Comparison of ENCODE assay signal across 8 cellular contexts in the genomic region with DNA sequence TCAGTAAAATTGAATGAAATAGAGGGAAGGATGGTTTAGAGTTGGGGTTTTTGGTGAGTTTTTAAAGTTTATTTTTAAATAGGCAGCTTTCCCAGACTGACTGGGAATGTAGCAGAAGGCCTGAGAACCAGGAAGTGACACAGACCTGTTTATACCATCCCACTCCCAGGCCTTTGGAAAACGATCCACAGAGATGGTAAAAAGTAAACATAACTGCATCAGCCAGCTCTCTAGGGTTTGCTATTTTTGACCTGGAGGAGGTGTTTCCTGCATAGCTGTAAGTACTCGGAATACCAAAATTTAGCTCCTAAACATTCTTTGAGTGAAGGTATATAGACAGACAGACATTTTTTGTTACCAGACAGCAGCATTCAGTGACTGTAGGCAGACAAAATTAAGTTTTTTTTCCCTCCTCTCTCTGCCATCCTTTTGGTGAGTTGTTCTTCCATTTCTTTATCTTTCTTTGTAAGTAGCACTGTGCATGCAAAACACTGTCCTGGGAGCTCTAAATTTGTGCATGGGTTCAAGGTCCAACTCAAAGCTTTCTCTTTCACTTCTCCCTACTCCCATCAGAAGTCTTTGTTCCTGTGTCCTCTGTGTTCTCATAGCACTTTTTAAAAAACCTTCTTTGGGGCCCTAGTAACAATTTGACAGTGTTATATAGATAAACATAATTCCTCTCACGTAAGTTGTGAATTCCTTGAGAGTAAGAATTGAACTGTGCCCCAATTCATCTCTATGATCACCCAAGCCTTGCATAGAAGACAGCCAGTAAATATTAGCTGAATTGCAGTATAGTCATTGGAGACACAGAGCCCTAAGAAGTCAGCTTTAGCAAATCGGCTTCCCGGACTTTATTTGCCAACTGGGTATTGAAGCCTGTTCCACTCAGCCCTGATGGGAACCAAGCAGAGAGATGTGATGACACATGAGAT. TPM values are rescaled to one million over a fixed set of nuclear protein-coding genes. Genes with fewer than 3 reads are reported as not detected.
A peak's percentile ranks its signal among the peaks of the same experiment; 100 is the strongest.
DNase-seq lines count a peak whose midpoint lies in the region; ATAC-seq, FAIRE-seq and TF ChIP-seq lines count a peak whose summit lies in the region.

No MANE protein-coding gene starts in this region.

- TF ChIP-seq EP300 in A549 (IDR thresholded peaks at IDR 0.05) = no peak
- no peak for TF ChIP-seq EP300 in suprapubic skin (IDR thresholded peaks at IDR 0.05)

- TF ChIP-seq POLR2A in A549 (IDR thresholded peaks at IDR 0.05; ENCODE audit: low read length) (no peak), suprapubic skin (IDR thresholded peaks at IDR 0.05) (no peak)

- H3K4me1 ChIP-seq in A549 (peaks cover 75% of the 10 kb centered on the region), mucosa of descending colon (ENCODE audit: low read depth) (peaks cover 85% of the 10 kb centered on the region), suprapubic skin (peaks cover 74% of the 10 kb centered on the region)

- DNase-seq in A549 (ENCODE audit: low read depth in 1 of 2, low spot score in 1 of 2) (peak; percentile 29 to 60), NCI-H146 (lab: John Stamatoyannopoulos, UW) (peak; percentile 40), bronchial epithelial cell (ENCODE audit: low read depth) (peak; percentile 67), mucosa of descending colon (peak in 1 of 3 donors; percentile 64), RKO (ENCODE audit: low spot score) (no peak), suprapubic skin (ENCODE audit: low spot score in 2 of 2) (no peak), SIG-M5 treated with dmso at 0.1 percent for 504 hours (lab: John Stamatoyannopoulos, UW; ENCODE audit: unreplicated experiment) (no peak)

- intact Hi-C loops in mucosa of descending colon (cut with DNase I, micrococcal nuclease) = no loop called here

- H3K27ac ChIP-seq in A549 = peak overlapping the region; percentile 57 to 60
- no peak overlapping the region for H3K27ac ChIP-seq in suprapubic skin

- ATAC-seq in A549 (peak; percentile 42 to 85; a peak in 3 of 6 replicates), GM18870 (IDR thresholded peaks at IDR 0.05; ENCODE audit: unreplicated experiment) (peak; percentile 51), mucosa of descending colon (peak; percentile 70)

- no peak for TF ChIP-seq CTCF in A549 (IDR thresholded peaks at IDR 0.05)
- TF ChIP-seq CTCF in bronchial epithelial cell (IDR thresholded peaks at IDR 0.05; ENCODE audit: insufficient read depth, low read length, severe bottlenecking) = no peak
- TF ChIP-seq CTCF in mucosa of descending colon (IDR thresholded peaks at IDR 0.05) = no peak
- no peak for TF ChIP-seq CTCF in suprapubic skin (IDR thresholded peaks at IDR 0.05)

- CTCF ChIA-PET in A549 (lab: Yijun Ruan, JAX) = interaction anchor here (0.6 to 2.4 kb wide), 7 partner anchors 9 to 88 kb away, joined by 3 to 12 read pairs (median 4); a partner anchor contains a TSS

- H3K4me3 ChIP-seq in A549 = no peak overlapping the region
- no peak overlapping the region for H3K4me3 ChIP-seq in bronchial epithelial cell (ENCODE audit: low read depth, low read length)
- no peak overlapping the region for H3K4me3 ChIP-seq in mucosa of descending colon
- H3K4me3 ChIP-seq in suprapubic skin = no peak overlapping the region

- WGBS in A549 (ENCODE audit: missing lambda C conversion rate) = 17% methylated on average over 5 of the region's 5 CpGs
- 34% methylated on average over 5 of the region's 5 CpGs for WGBS in suprapubic skin

- H3K27me3 ChIP-seq in bronchial epithelial cell (ENCODE audit: control insufficient read depth, insufficient read depth, low read length) (no peaks in the 10 kb centered on the region), suprapubic skin (no peaks in the 10 kb centered on the region)

- no peak for TF ChIP-seq RAD21 in A549 (conservative IDR thresholded peaks at IDR 0.05 in 1 of 2, IDR thresholded peaks at IDR 0.05 in 1 of 2)

- H3K36me3 ChIP-seq in bronchial epithelial cell (ENCODE audit: control insufficient read depth, insufficient read depth, low read length) (no peaks in the 10 kb centered on the region), mucosa of descending colon (ENCODE audit: low read depth) (no peaks in the 10 kb centered on the region), suprapubic skin (no peaks in the 10 kb centered on the region)

- no peak for FAIRE-seq in A549 (lab: Jason Lieb, UNC)
- FAIRE-seq in bronchial epithelial cell (lab: Jason Lieb, UNC) = no peak

- POLR2A ChIA-PET in A549 (lab: Yijun Ruan, JAX) = interaction anchor here (1.5 kb wide), 1 partner anchor 118 kb away, joined by 5 read pairs; a partner anchor contains a TSS

- H3K9me3 ChIP-seq in A549 (no peaks in the 10 kb centered on the region), mucosa of descending colon (no peaks in the 10 kb centered on the region), suprapubic skin (no peaks in the 10 kb centered on the region)

- H3K4me2 ChIP-seq in A549 = peak overlapping the region; percentile 64

TF ChIP-seq in A549, 52 proteins besides CTCF, POLR2A, EP300 and RAD21:
- TF ChIP-seq MAFK (IDR thresholded peaks at IDR 0.05; ENCODE audit: partially characterized antibody) = peak; percentile 36
- TF ChIP-seq CEBPB (IDR thresholded peaks at IDR 0.05) = no peak

RNA-seq across cellular contexts. Expression of a gene that starts 37.4 kb away (rescaled TPM):
- polyA plus RNA-seq in A549 (2011; rRNA removed) (7.0 and 7.9 TPM in 2 replicates), A549 (2017; fragmentation: RNase III; extraction: RNeasy Plus Mini Kit Qiagen cat#74134 plus additional on column Dnase treatment) (4.3 to 4.5 TPM (median 4.5 TPM) in 3 replicates)
- 2.3 and 3.3 TPM in 2 replicates for polyA plus RNA-seq in A549 (2012; cell fraction: cytosol; rRNA removed)
- polyA plus RNA-seq in A549 (2012; cell fraction: nucleus; rRNA removed) = 6.9 and 7.5 TPM in 2 replicates
- polyA minus RNA-seq in A549 (2011; rRNA and poly(A)+ RNA removed) = 8.7 and 9.1 TPM in 2 replicates
- total RNA-seq in bronchial epithelial cell (3.9 and 5.6 TPM in 2 replicates), mucosa of descending colon (10 to 100 TPM; 56.3 to 98.3 (median 95.6) TPM), suprapubic skin (10 to 100 TPM; 45.1 to 60.4 (median 56.7) TPM)

Comparison
In these comparisons a context has a peak if more than half of its experiments do, and no peak if none do; other contexts are left out.
1. DNase-seq: peak in A549 (2 of 2), NCI-H146 (single experiment) and bronchial epithelial cell (single experiment); none in RKO (single experiment), suprapubic skin (0 of 2) and SIG-M5 treated with dmso at 0.1 percent for 504 hours (single experiment).
2. Peak in every context shown above with its lines, with median percentiles within 50 percentile points of each other: ATAC-seq.